25 cellular contexts compared by ENCODE assay signal in genomic region chr1:226629896-226630550, GRCh38.
DNase-seq lines count a peak whose midpoint lies in the region; ATAC-seq and TF ChIP-seq lines count a peak whose summit lies in the region.
"Had no signal": no experiment of that assay in that cellular context is flagged by ENCODE, and none has a peak within 500 bp of the region (broad histone marks: within the 10 kb centered on the region; RNA-seq: fewer than 3 reads in every experiment).

No MANE protein-coding gene starts in this region.

- no peak overlapping the region for H3K4me3 Mint-ChIP-seq in activated naive CD8-positive, alpha-beta T cell
- no peak overlapping the region for H3K4me3 Mint-ChIP-seq in activated naive CD8-positive, alpha-beta T cell treated with anti-CD3 and anti-CD28 coated beads for 36 hours
- no peak overlapping the region for H3K4me3 Mint-ChIP-seq in activated B cell treated with CpG ODN at 0.5 μM for 24 hours
- no peak overlapping the region for H3K4me3 Mint-ChIP-seq in stimulated activated naive B cell treated with anti-CD40 and anti-IgM and Interleukin-4, amounts not matched to agents 10 μg/mL and 1 μg/mL and 100 μg/mL, for 72 hours
- H3K4me3 Mint-ChIP-seq: HFFc6; stimulated activated naive CD8-positive, alpha-beta T cell treated with anti-CD3 and anti-CD28 coated beads, Interleukin-15, Interleukin-2, amounts not matched to agents 100 ng/mL and 50 ng/mL, for 24 hours had no signal

- no peak for DNase-seq in activated naive CD8-positive, alpha-beta T cell treated with anti-CD3 and anti-CD28 coated beads for 36 hours
- DNase-seq in activated B cell treated with CpG ODN at 0.5 μM for 24 hours = peak; percentile 10
- DNase-seq in left lung = peak; percentile 8 to 20
- DNase-seq in stimulated activated naive B cell treated with anti-CD40 and anti-IgM and Interleukin-4, amounts not matched to agents 10 μg/mL and 1 μg/mL and 100 μg/mL, for 72 hours = no peak
- no peak for DNase-seq in testis
- no peak for DNase-seq in stimulated activated CD4-positive, alpha-beta T cell treated with anti-CD3 and anti-CD28 coated beads, Interleukin-2, amount 100 ng/mL, for 48 hours
- DNase-seq: DMS53; erythroblast; foreskin melanocyte; GF-D8; HFFc6; islet precursor cell; mammary epithelial cell; NCI-H1417; NCI-H2171 treated with DMSO at 0.1 percent for 48 hours; NCI-H526; stimulated activated CD4-positive, alpha-beta T cell treated with anti-CD3 and anti-CD28 coated beads, Interleukin-1b, Interleukin-23, amount 100 ng/mL, for 48 hours had no signal

- CTCF ChIA-PET in activated B cell treated with CpG ODN at 0.5 μM for 24 hours (lab: Charles Lee) = interaction anchor here (2.1 to 8.4 kb wide), 2 partner anchors 58 to 197 kb away, joined by 7 to 91 read pairs; no protein-coding TSS in a partner anchor

- H3K27me3 Mint-ChIP-seq in activated naive CD8-positive, alpha-beta T cell = no peaks in the 10 kb centered on the region
- H3K27me3 Mint-ChIP-seq in activated naive CD8-positive, alpha-beta T cell treated with anti-CD3 and anti-CD28 coated beads for 36 hours = no peaks in the 10 kb centered on the region
- no peaks in the 10 kb centered on the region for H3K27me3 Mint-ChIP-seq in activated B cell treated with CpG ODN at 0.5 μM for 24 hours
- no peaks in the 10 kb centered on the region for H3K27me3 Mint-ChIP-seq in stimulated activated naive B cell treated with anti-CD40 and anti-IgM and Interleukin-4, amounts not matched to agents 10 μg/mL and 1 μg/mL and 100 μg/mL, for 72 hours
- H3K27me3 Mint-ChIP-seq: stimulated activated naive CD8-positive, alpha-beta T cell treated with anti-CD3 and anti-CD28 coated beads, Interleukin-15, Interleukin-2, amounts not matched to agents 100 ng/mL and 50 ng/mL, for 24 hours had no signal

- peaks cover 6% of the 10 kb centered on the region for H3K36me3 Mint-ChIP-seq in activated naive CD8-positive, alpha-beta T cell
- H3K36me3 Mint-ChIP-seq in activated naive CD8-positive, alpha-beta T cell treated with anti-CD3 and anti-CD28 coated beads for 36 hours = peaks cover 47% of the 10 kb centered on the region
- H3K36me3 Mint-ChIP-seq in activated B cell treated with CpG ODN at 0.5 μM for 24 hours (ENCODE audit: low read depth) = peaks cover 42% of the 10 kb centered on the region
- peaks cover 49 to 82% of the 10 kb centered on the region in 2 donors for H3K36me3 Mint-ChIP-seq in stimulated activated naive B cell treated with anti-CD40 and anti-IgM and Interleukin-4, amounts not matched to agents 10 μg/mL and 1 μg/mL and 100 μg/mL, for 72 hours

- no peak for TF ChIP-seq CTCF in activated B cell treated with CpG ODN at 0.5 μM for 24 hours (IDR thresholded peaks at IDR 0.05)
- TF ChIP-seq CTCF in left lung (IDR thresholded peaks at IDR 0.05) = no peak
- no peak for TF ChIP-seq CTCF in testis (IDR thresholded peaks at IDR 0.05)

- no peaks in the 10 kb centered on the region for H3K9me3 Mint-ChIP-seq in activated naive CD8-positive, alpha-beta T cell (ENCODE audit: low read depth)
- peaks cover 11% of the 10 kb centered on the region for H3K9me3 Mint-ChIP-seq in activated naive CD8-positive, alpha-beta T cell treated with anti-CD3 and anti-CD28 coated beads for 36 hours
- peaks cover 4% of the 10 kb centered on the region for H3K9me3 Mint-ChIP-seq in activated B cell treated with CpG ODN at 0.5 μM for 24 hours
- peaks cover 8% of the 10 kb centered on the region in 2 donors for H3K9me3 Mint-ChIP-seq in stimulated activated naive B cell treated with anti-CD40 and anti-IgM and Interleukin-4, amounts not matched to agents 10 μg/mL and 1 μg/mL and 100 μg/mL, for 72 hours
- H3K9me3 Mint-ChIP-seq: HFFc6; stimulated activated naive CD8-positive, alpha-beta T cell treated with anti-CD3 and anti-CD28 coated beads, Interleukin-15, Interleukin-2, amounts not matched to agents 100 ng/mL and 50 ng/mL, for 24 hours had no signal

- no peak overlapping the region for H3K27ac ChIP-seq in left lung
- no peak overlapping the region for H3K27ac ChIP-seq in testis
- H3K27ac ChIP-seq: adrenal gland, breast epithelium, pancreas, RWPE1, upper lobe of left lung had no signal

- H3K4me1 ChIP-seq in left lung = peaks cover 0 to 19% of the 10 kb centered on the region in 2 donors
- peaks cover 33% of the 10 kb centered on the region for H3K4me1 ChIP-seq in testis
- H3K4me1 ChIP-seq: adrenal gland, pancreas had no signal

- peaks cover 59% of the 10 kb centered on the region for H3K4me1 Mint-ChIP-seq in activated naive CD8-positive, alpha-beta T cell (ENCODE audit: low read depth)
- H3K4me1 Mint-ChIP-seq in activated naive CD8-positive, alpha-beta T cell treated with anti-CD3 and anti-CD28 coated beads for 36 hours = peaks cover 53% of the 10 kb centered on the region
- peaks cover 80% of the 10 kb centered on the region for H3K4me1 Mint-ChIP-seq in activated B cell treated with CpG ODN at 0.5 μM for 24 hours
- peaks cover 65 to 91% of the 10 kb centered on the region in 2 donors for H3K4me1 Mint-ChIP-seq in stimulated activated naive B cell treated with anti-CD40 and anti-IgM and Interleukin-4, amounts not matched to agents 10 μg/mL and 1 μg/mL and 100 μg/mL, for 72 hours

- 89 to 93% methylated on average over 4 to 6 of the region's 6 CpGs for WGBS in testis, 2 donors

- H3K27me3 ChIP-seq in left lung = no peaks in the 10 kb centered on the region
- no peaks in the 10 kb centered on the region for H3K27me3 ChIP-seq in testis
- H3K27me3 ChIP-seq: adrenal gland, breast epithelium, dorsolateral prefrontal cortex, pancreas, upper lobe of left lung had no signal

- POLR2A ChIA-PET in activated B cell treated with CpG ODN at 0.5 μM for 24 hours (lab: Charles Lee) = interaction anchor here (0.6 to 1.0 kb wide), 2 partner anchors 24 to 91 kb away, joined by 3 read pairs; no protein-coding TSS in a partner anchor

- no peak overlapping the region for H3K4me3 ChIP-seq in left lung
- no peak overlapping the region for H3K4me3 ChIP-seq in testis
- H3K4me3 ChIP-seq: adrenal gland, breast epithelium, dorsolateral prefrontal cortex, pancreas, upper lobe of left lung had no signal

- ATAC-seq in activated B cell treated with CpG ODN at 0.5 μM for 24 hours (ENCODE audit: low read depth) (no peak), left lung (no peak)
- no peak for ATAC-seq in stimulated activated naive B cell treated with anti-CD40 and anti-IgM and Interleukin-4, amounts not matched to agents 10 μg/mL and 1 μg/mL and 100 μg/mL, for 72 hours (replicated peaks)
- ATAC-seq: pancreas had no signal

- peak overlapping the region; percentile 96 for H3K27ac Mint-ChIP-seq in activated naive CD8-positive, alpha-beta T cell
- no peak overlapping the region for H3K27ac Mint-ChIP-seq in activated naive CD8-positive, alpha-beta T cell treated with anti-CD3 and anti-CD28 coated beads for 36 hours
- H3K27ac Mint-ChIP-seq in activated B cell treated with CpG ODN at 0.5 μM for 24 hours = no peak overlapping the region
- H3K27ac Mint-ChIP-seq in stimulated activated naive B cell treated with anti-CD40 and anti-IgM and Interleukin-4, amounts not matched to agents 10 μg/mL and 1 μg/mL and 100 μg/mL, for 72 hours = peak overlapping the region; percentile 81
- H3K27ac Mint-ChIP-seq: HFFc6; stimulated activated naive CD8-positive, alpha-beta T cell treated with anti-CD3 and anti-CD28 coated beads, Interleukin-15, Interleukin-2, amounts not matched to agents 100 ng/mL and 50 ng/mL, for 24 hours had no signal

- no peaks in the 10 kb centered on the region for H3K9me3 ChIP-seq in left lung
- no peaks in the 10 kb centered on the region for H3K9me3 ChIP-seq in testis
- H3K9me3 ChIP-seq: adrenal gland, breast epithelium, pancreas, upper lobe of left lung had no signal

- H3K36me3 ChIP-seq in left lung (peaks cover 0 to 28% of the 10 kb centered on the region in 2 donors), testis (ENCODE audit: low read depth, missing control alignments) (no peaks in the 10 kb centered on the region)
- H3K36me3 ChIP-seq: adrenal gland, breast epithelium, pancreas had no signal

- TF ChIP-seq POLR2A in testis (IDR thresholded peaks at IDR 0.05) = no peak

- intact Hi-C loops in activated B cell treated with CpG ODN at 0.5 μM for 24 hours (cut with micrococcal nuclease) (loop anchor here (5.0 kb wide), 3 partner anchors 242 to 912 kb away; partner anchors contain the start of gene PSEN2), left lung (cut with DNase I) (loop anchor here (5.0 kb wide), 1 partner anchor 197 kb away; no protein-coding TSS in a partner anchor), testis (cut with DNase I; ENCODE audit: low total_unique reads) (no loop called here)

Comparison
In these comparisons a context has a peak if more than half of its experiments do, and no peak if none do; other contexts are left out.
1. H3K27ac Mint-ChIP-seq: peak in activated naive CD8-positive, alpha-beta T cell (single experiment) and stimulated activated naive B cell treated with anti-CD40 and anti-IgM and Interleukin-4, amounts not matched to agents 10 μg/mL and 1 μg/mL and 100 μg/mL, for 72 hours (single experiment); none in activated naive CD8-positive, alpha-beta T cell treated with anti-CD3 and anti-CD28 coated beads for 36 hours (single experiment) and activated B cell treated with CpG ODN at 0.5 μM for 24 hours (single experiment).
2. DNase-seq: peak in activated B cell treated with CpG ODN at 0.5 μM for 24 hours (single experiment) and left lung (2 of 2); none in activated naive CD8-positive, alpha-beta T cell treated with anti-CD3 and anti-CD28 coated beads for 36 hours (single experiment), stimulated activated naive B cell treated with anti-CD40 and anti-IgM and Interleukin-4, amounts not matched to agents 10 μg/mL and 1 μg/mL and 100 μg/mL, for 72 hours (single experiment), testis (single experiment) and stimulated activated CD4-positive, alpha-beta T cell treated with anti-CD3 and anti-CD28 coated beads, Interleukin-2, amount 100 ng/mL, for 48 hours (0 of 2).